ENCODE assay signal across 1 cellular context in genomic region chr5:111511174-111512025, GRCh38.
TF ChIP-seq lines count a peak whose summit lies in the region.

No MANE protein-coding gene starts in this region.

TF ChIP-seq in liver, 16 proteins besides CTCF, POLR2A, EP300 and RAD21 (continued from another document):
- TF ChIP-seq HNF4A (conservative IDR thresholded peaks at IDR 0.05): no peak
- TF ChIP-seq NR2F2 (IDR thresholded peaks at IDR 0.05): no peak
- TF ChIP-seq EGR1 (IDR thresholded peaks at IDR 0.05; ENCODE audit: low read depth in 2 of 2): no peak
